ENCODE assay signal across 22 cellular contexts in the genomic region with DNA sequence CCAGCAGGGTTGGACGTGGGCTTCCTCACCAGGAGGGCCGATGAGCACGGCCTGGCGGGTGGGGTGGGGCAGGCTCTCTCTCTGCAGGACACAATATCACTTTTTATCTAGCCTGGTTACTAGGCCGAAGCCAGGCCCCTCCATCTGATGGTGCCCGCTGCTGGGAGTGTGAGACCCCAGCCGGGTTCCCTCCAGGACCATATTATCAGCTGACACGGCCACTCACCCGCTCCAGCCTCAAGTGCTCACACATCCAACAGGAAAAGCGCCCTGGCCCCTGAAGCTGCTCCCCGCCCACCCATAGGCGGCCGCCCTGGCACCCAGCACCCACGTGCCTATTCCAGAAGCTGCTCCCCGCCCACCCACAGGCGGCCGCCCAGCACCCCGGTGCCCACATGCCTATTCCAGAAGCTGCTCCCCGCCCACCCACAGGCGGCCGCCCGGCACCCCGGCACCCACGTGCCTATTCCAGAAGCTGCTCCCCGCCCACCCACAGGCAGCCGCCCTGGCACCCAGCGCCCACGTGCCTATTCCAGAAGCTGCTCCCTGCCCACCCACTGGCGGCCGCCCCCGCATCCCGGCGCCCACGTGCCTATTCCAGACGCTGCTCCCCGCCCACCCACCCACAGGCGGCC. TPM values are rescaled to one million over a fixed set of nuclear protein-coding genes. Genes with fewer than 3 reads are reported as not detected.
DNase-seq lines count a peak whose midpoint lies in the region; ATAC-seq, FAIRE-seq and TF ChIP-seq lines count a peak whose summit lies in the region.
"Had no signal": no experiment of that assay in that cellular context is flagged by ENCODE, and none has a peak within 500 bp of the region (broad histone marks: within the 10 kb centered on the region; RNA-seq: fewer than 3 reads in every experiment).

No MANE protein-coding gene starts in this region.

- H4K20me1 ChIP-seq in HepG2 (ENCODE audit: insufficient read depth, low read length) = no peaks in the 10 kb centered on the region

- no peak overlapping the region for H3K9ac ChIP-seq in HepG2 (ENCODE audit: insufficient read depth, low read depth, low read length)

- H3K27me3 ChIP-seq in right lobe of liver = no peaks in the 10 kb centered on the region
- no peaks in the 10 kb centered on the region; a peak in 1 of 5 replicates for H3K27me3 ChIP-seq in HepG2 (ENCODE audit: control insufficient read depth in 1 of 2, insufficient read depth in 2 of 2, low read length in 2 of 2)
- no peaks in the 10 kb centered on the region for H3K27me3 ChIP-seq in neutrophil
- no peaks in the 10 kb centered on the region for H3K27me3 ChIP-seq in aorta (ENCODE audit: control insufficient read depth in 1 of 2, insufficient read depth in 2 of 2, low read length in 1 of 2)

- no peak for FAIRE-seq in HepG2 (lab: Jason Lieb, UNC)
- FAIRE-seq: astrocyte, colon had no signal

- no peak overlapping the region for H3K4me2 ChIP-seq in HepG2 (ENCODE audit: low read depth, low read length)
- H3K4me2 ChIP-seq: PC-9 had no signal

- ATAC-seq in right lobe of liver (no peak), HepG2 (no peak), aorta (ENCODE audit: low FRiP score) (no peak)
- ATAC-seq: CD8-positive, alpha-beta T cell; mucosa of descending colon had no signal

- CTCF ChIA-PET in HepG2 (lab: Yijun Ruan, JAX; ENCODE audit: low intra/inter-chr PET ratio, low total read pairs) = no interaction called here

- TF ChIP-seq POLR2A in right lobe of liver (IDR thresholded peaks at IDR 0.05) (no peak), HepG2 (IDR thresholded peaks at IDR 0.05; ENCODE audit: insufficient read depth in 1 of 2, low read depth in 2 of 2, low read length in 2 of 2) (no peak)

- H2AFZ ChIP-seq in HepG2 (ENCODE audit: low read length) = no peak overlapping the region
- H2AFZ ChIP-seq: PC-9 had no signal

- WGBS in right lobe of liver (ENCODE audit: insufficient coverage, low coverage, low lambda C conversion rate, missing lambda C conversion rate) = 85% methylated on average over 11 of the region's 37 CpGs
- 96% methylated on average over 37 of the region's 37 CpGs for WGBS in HepG2 (ENCODE audit: low lambda C conversion rate)
- WGBS in aorta, 2 donors = 93 to 94% methylated on average over 36 to 37 of the region's 37 CpGs

- BruUV-seq in HepG2 (replicated peaks; lab: Mats Ljungman, UMichigan) = no TSS peak

- H3K9me3 ChIP-seq in right lobe of liver (no peaks in the 10 kb centered on the region), HepG2 (ENCODE audit: low read length) (no peaks in the 10 kb centered on the region), neutrophil (no peaks in the 10 kb centered on the region), aorta (ENCODE audit: control insufficient read depth, low read length) (no peaks in the 10 kb centered on the region)
- H3K9me3 ChIP-seq: mucosa of descending colon had no signal

- intact Hi-C loops in right lobe of liver (cut with DNase I) (no loop called here), HepG2 (cut with micrococcal nuclease; ENCODE audit: unreplicated experiment) (no loop called here), cardiac septum (cut with DNase I) (no loop called here), aorta (cut with DNase I) (no loop called here)

- in situ Hi-C loops in HepG2 (cut with HindIII; ENCODE audit: extremely low pct_ligation_motif_present, low pct_unique_long_range_greater_than_20kb) = no loop called here

- H3K27ac ChIP-seq in right lobe of liver (no peak overlapping the region), HepG2 (ENCODE audit: extremely low read length, insufficient read depth, low read length) (no peak overlapping the region), neutrophil (peak overlapping the region; percentile 98), aorta (ENCODE audit: low read depth in 1 of 2, low read length in 2 of 2) (no peak overlapping the region)
- H3K27ac ChIP-seq: PC-9 had no signal

- H3K36me3 ChIP-seq in right lobe of liver (no peaks in the 10 kb centered on the region), HepG2 (replicated peaks in 1 of 2; ENCODE audit: control insufficient read depth in 1 of 2, insufficient read depth in 2 of 2, low read length in 2 of 2) (peaks cover 5 to 28% of the 10 kb centered on the region in 2 experiments; a peak in 3 of 5 replicates), neutrophil (peaks cover 67% of the 10 kb centered on the region), aorta (ENCODE audit: control insufficient read depth in 1 of 2, insufficient read depth in 2 of 2, low read length in 1 of 2) (no peaks in the 10 kb centered on the region)

- DNase-seq in right lobe of liver (peak in 2 of 3 donors; percentile 47 to 50), HepG2 (ENCODE audit: low spot score) (no peak), cardiac septum (ENCODE audit: low spot score) (peak; percentile 60), aorta (peak; percentile 54 to 64), cerebellar nuclear complex (lab: John Stamatoyannopoulos, UW) (no peak), germinal center (ENCODE audit: low spot score) (no peak)
- no peak for DNase-seq in activated CD4-positive, alpha-beta T cell treated with anti-CD3 and anti-CD28 coated beads for 1 hour
- DNase-seq: activated CD4-positive, CD25-positive, alpha-beta regulatory T cell; activated gamma-delta T cell; DMS79; hypothalamus; kidney glomerular epithelial cell; NCI-H1436; NCI-H2171; NCI-H526 treated with DMSO at 0.1 percent for 48 hours; PC-9 had no signal

- TF ChIP-seq CTCF in right lobe of liver (IDR thresholded peaks at IDR 0.05) = no peak
- TF ChIP-seq CTCF in HepG2 (CRISPR knock-in tag; IDR thresholded peaks at IDR 0.05) = no peak
- TF ChIP-seq CTCF in neutrophil (IDR thresholded peaks at IDR 0.05) = no peak

- peaks cover 39% of the 10 kb centered on the region for H3K79me2 ChIP-seq in HepG2 (ENCODE audit: insufficient read depth, low read length)

- no peak overlapping the region for H3K4me3 ChIP-seq in right lobe of liver
- no peak overlapping the region for H3K4me3 ChIP-seq in HepG2 (replicated peaks in 1 of 3; ENCODE audit: insufficient read depth in 1 of 3, low read depth in 2 of 3, low read length in 3 of 3)
- H3K4me3 ChIP-seq in neutrophil (ENCODE audit: low read depth in 1 of 2, low read length in 1 of 2) = no peak overlapping the region
- no peak overlapping the region for H3K4me3 ChIP-seq in aorta (ENCODE audit: low read length in 2 of 2)
- H3K4me3 ChIP-seq: mucosa of descending colon, PC-9, skin epidermis had no signal

- TF ChIP-seq EP300 in HepG2 (IDR thresholded peaks at IDR 0.05; ENCODE audit: low read depth in 2 of 2, low read length in 2 of 2) (no peak), HepG2 (CRISPR knock-in tag; IDR thresholded peaks at IDR 0.05; ENCODE audit: borderline replicate concordance) (no peak)

- TF ChIP-seq RAD21 in HepG2 (CRISPR knock-in tag; IDR thresholded peaks at IDR 0.05) = no peak

- POLR2A ChIA-PET in HepG2 (lab: Yijun Ruan, JAX) = interaction anchor here (0.6 to 1.0 kb wide), 2 partner anchors 19 to 80 kb away, joined by 3 read pairs; no protein-coding TSS in a partner anchor

- H3K4me1 ChIP-seq in right lobe of liver = peaks cover 0 to 32% (median 19%) of the 10 kb centered on the region in 4 donors
- H3K4me1 ChIP-seq in HepG2 (ENCODE audit: insufficient read depth, low read length) = peaks cover 31% of the 10 kb centered on the region
- peaks cover 88 to 93% of the 10 kb centered on the region in 2 experiments for H3K4me1 ChIP-seq in neutrophil (ENCODE audit: control insufficient read depth in 1 of 2, insufficient read depth in 1 of 2, low read depth in 1 of 2, low read length in 1 of 2)
- H3K4me1 ChIP-seq in aorta (ENCODE audit: control insufficient read depth in 1 of 2, insufficient read depth in 2 of 2, low read length in 2 of 2) = no peaks in the 10 kb centered on the region

RNA-seq across cellular contexts. Expression of a gene that starts 5.0 kb away (rescaled TPM):
- total RNA-seq in right lobe of liver = 10 to 100 TPM in 4 of 6 experiments, 1 to 10 TPM in 2; 4.5 to 24.5 (median 15.7) TPM
- 12.6 and 21.8 TPM in 2 replicates for total RNA-seq in HepG2 (2016; rRNA removed; fragmentation: Illumina TruSeq; extraction: Trizol)
- total RNA-seq in HepG2 (2016; cell fraction: cytosol; rRNA removed; fragmentation: Illumina TruSeq; extraction: Trizol; ENCODE audit: low read depth) = 4.8 and 5.6 TPM in 2 replicates
- 11.0 and 23.6 TPM in 2 replicates for total RNA-seq in HepG2 (2016; cell fraction: insoluble cytoplasmic fraction; rRNA removed; fragmentation: Illumina TruSeq; extraction: Trizol)
- 10.8 TPM in 2 replicates for total RNA-seq in HepG2 (2016; cell fraction: membrane; rRNA removed; fragmentation: Illumina TruSeq; extraction: Trizol)
- total RNA-seq in HepG2 (2016; cell fraction: nucleus; rRNA removed; fragmentation: Illumina TruSeq; extraction: Trizol) = 21.2 and 27.4 TPM in 2 replicates
- 23.0 and 31.0 TPM in 2 replicates for polyA plus RNA-seq in HepG2 (2011; rRNA removed)
- polyA plus RNA-seq in HepG2 (2011; cell fraction: cytosol; rRNA removed) = 14.5 and 24.7 TPM in 2 replicates
- polyA plus RNA-seq in HepG2 (2011; cell fraction: nucleus; rRNA removed) = 49.0 and 62.1 TPM in 2 replicates
- polyA plus RNA-seq in HepG2 (2012) = 18.0 and 36.8 TPM in 2 replicates
- polyA plus RNA-seq in HepG2 (2016; cell fraction: cytosol; fragmentation: Illumina TruSeq; extraction: Trizol; ENCODE audit: low read depth) = 3.7 and 4.0 TPM in 2 replicates
- 11.1 and 13.0 TPM in 2 replicates for polyA plus RNA-seq in HepG2 (2016; cell fraction: insoluble cytoplasmic fraction; fragmentation: Illumina TruSeq; extraction: Trizol; ENCODE audit: low read depth)
- 6.4 and 7.2 TPM in 2 replicates for polyA plus RNA-seq in HepG2 (2016; cell fraction: membrane; fragmentation: Illumina TruSeq; extraction: Trizol; ENCODE audit: low read depth)
- polyA plus RNA-seq in HepG2 (2016; cell fraction: nucleus; fragmentation: Illumina TruSeq; extraction: Trizol; ENCODE audit: insufficient read depth, low read depth) = 44.5 and 46.0 TPM in 2 replicates
- polyA minus RNA-seq in HepG2 (2011; rRNA and poly(A)+ RNA removed; ENCODE audit: low replicate concordance) = 42.0 and 128 TPM in 2 replicates
- polyA minus RNA-seq in HepG2 (2011; cell fraction: cytosol; rRNA and poly(A)+ RNA removed) = 32.2 and 34.4 TPM in 2 replicates
- 12.2 and 14.7 TPM in 2 replicates for polyA minus RNA-seq in HepG2 (2011; cell fraction: nucleus; rRNA and poly(A)+ RNA removed)
- 2.7 TPM for total RNA-seq in cardiac septum
- 1 to 10 TPM; 6.2 to 8.4 TPM for total RNA-seq in aorta
- polyA plus RNA-seq in aorta = 10 to 100 TPM in 1 of 2 donors, 1 to 10 TPM in 1; 4.5 to 32.5 TPM

Comparison
In these comparisons a context has a peak if more than half of its experiments do, and no peak if none do; other contexts are left out.
1. DNase-seq: peak in right lobe of liver (2 of 3), cardiac septum (single experiment) and aorta (2 of 2); none in HepG2 (single experiment), cerebellar nuclear complex (0 of 2), germinal center (single experiment) and activated CD4-positive, alpha-beta T cell treated with anti-CD3 and anti-CD28 coated beads for 1 hour (single experiment).